3 cellular contexts compared by ENCODE assay signal in the genomic region with DNA sequence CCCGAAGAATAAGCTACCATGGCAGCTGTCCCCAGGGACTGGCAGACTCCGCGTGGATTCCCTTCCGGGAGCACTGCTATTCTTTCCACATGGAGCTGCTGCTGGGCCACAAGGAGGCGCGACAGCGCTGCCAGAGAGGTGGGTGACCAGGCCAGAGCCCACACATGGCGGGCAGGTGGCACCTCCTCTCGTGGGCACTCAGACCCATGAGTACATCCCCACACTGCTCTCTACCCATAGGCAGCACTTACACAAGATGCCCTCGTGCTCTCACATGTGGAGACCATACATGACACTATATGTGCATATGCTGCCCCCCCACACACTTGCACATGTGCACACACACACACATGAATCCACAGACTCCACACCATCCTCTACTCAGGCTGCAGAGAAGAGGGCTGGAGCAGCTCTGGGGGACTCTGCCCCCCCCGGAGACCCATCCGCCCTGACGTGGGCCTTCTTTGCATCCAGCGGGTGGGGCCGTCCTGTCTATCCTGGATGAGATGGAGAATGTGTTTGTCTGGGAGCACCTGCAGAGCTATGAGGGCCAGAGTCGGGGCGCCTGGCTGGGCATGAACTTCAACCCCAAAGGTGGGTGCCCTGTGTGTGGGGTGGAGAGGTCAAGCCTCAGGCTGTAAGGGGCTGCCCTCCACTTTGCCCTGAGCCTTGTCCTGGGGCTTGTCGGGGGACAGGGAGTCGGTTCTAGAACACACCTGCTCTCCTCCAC.
A peak's percentile ranks its signal among the peaks of the same experiment; 100 is the strongest.
TF ChIP-seq lines count a peak whose summit lies in the region.

No MANE protein-coding gene starts in this region.

TF ChIP-seq in HepG2, 621 proteins besides CTCF, POLR2A, EP300 and RAD21:
- TF ChIP-seq ATF7-NPFF (CRISPR knock-in tag; IDR thresholded peaks at IDR 0.05; ENCODE audit: low read depth) (no peak), ZMYM4 (CRISPR knock-in tag; IDR thresholded peaks at IDR 0.05) (no peak), ZNF101 (CRISPR knock-in tag; IDR thresholded peaks at IDR 0.05; ENCODE audit: borderline replicate concordance, low read depth) (no peak), ZNF740 (CRISPR knock-in tag; IDR thresholded peaks at IDR 0.05) (peak; percentile 67; the same call in 1 of the 2 replicates)
TF ChIP-seq in HepG2: peak in this region for 1.

TF ChIP-seq in Ishikawa, 13 proteins besides CTCF, POLR2A, EP300 and RAD21:
- TF ChIP-seq TAF1 (IDR thresholded peaks at IDR 0.05; ENCODE audit: low read depth) (no peak), NFIC (IDR thresholded peaks at IDR 0.05) (no peak), YY1 (IDR thresholded peaks at IDR 0.05; ENCODE audit: low read depth) (no peak), ZBTB7A (IDR thresholded peaks at IDR 0.05; ENCODE audit: low read depth) (no peak), TEAD4 (IDR thresholded peaks at IDR 0.05) (no peak), FOXM1 (IDR thresholded peaks at IDR 0.05; ENCODE audit: borderline replicate concordance, low read depth) (no peak), TCF12 (IDR thresholded peaks at IDR 0.05; ENCODE audit: low read depth) (no peak), CREB1 (IDR thresholded peaks at IDR 0.05; ENCODE audit: low read depth) (no peak), CEBPB (IDR thresholded peaks at IDR 0.05) (no peak), MAX (IDR thresholded peaks at IDR 0.05) (no peak), EGR1 (IDR thresholded peaks at IDR 0.05) (no peak)
- TF ChIP-seq, protein P1, sequence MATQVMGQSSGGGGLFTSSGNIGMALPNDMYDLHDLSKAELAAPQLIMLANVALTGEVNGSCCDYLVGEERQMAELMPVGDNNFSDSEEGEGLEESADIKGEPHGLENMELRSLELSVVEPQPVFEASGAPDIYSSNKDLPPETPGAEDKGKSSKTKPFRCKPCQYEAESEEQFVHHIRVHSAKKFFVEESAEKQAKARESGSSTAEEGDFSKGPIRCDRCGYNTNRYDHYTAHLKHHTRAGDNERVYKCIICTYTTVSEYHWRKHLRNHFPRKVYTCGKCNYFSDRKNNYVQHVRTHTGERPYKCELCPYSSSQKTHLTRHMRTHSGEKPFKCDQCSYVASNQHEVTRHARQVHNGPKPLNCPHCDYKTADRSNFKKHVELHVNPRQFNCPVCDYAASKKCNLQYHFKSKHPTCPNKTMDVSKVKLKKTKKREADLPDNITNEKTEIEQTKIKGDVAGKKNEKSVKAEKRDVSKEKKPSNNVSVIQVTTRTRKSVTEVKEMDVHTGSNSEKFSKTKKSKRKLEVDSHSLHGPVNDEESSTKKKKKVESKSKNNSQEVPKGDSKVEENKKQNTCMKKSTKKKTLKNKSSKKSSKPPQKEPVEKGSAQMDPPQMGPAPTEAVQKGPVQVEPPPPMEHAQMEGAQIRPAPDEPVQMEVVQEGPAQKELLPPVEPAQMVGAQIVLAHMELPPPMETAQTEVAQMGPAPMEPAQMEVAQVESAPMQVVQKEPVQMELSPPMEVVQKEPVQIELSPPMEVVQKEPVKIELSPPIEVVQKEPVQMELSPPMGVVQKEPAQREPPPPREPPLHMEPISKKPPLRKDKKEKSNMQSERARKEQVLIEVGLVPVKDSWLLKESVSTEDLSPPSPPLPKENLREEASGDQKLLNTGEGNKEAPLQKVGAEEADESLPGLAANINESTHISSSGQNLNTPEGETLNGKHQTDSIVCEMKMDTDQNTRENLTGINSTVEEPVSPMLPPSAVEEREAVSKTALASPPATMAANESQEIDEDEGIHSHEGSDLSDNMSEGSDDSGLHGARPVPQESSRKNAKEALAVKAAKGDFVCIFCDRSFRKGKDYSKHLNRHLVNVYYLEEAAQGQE (IDR thresholded peaks at IDR 0.05; ENCODE audit: low read depth): no peak
- TF ChIP-seq, protein P2, sequence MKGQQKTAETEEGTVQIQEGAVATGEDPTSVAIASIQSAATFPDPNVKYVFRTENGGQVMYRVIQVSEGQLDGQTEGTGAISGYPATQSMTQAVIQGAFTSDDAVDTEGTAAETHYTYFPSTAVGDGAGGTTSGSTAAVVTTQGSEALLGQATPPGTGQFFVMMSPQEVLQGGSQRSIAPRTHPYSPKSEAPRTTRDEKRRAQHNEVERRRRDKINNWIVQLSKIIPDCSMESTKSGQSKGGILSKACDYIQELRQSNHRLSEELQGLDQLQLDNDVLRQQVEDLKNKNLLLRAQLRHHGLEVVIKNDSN (IDR thresholded peaks at IDR 0.05): no peak

TF ChIP-seq in H1, 55 proteins besides CTCF, POLR2A, EP300 and RAD21:
- no peak for TF ChIP-seq SP2 (IDR thresholded peaks at IDR 0.05; ENCODE audit: low read length)
- no peak for TF ChIP-seq CBX5 (IDR thresholded peaks at IDR 0.05; ENCODE audit: low read depth, low read length)
- no peak for TF ChIP-seq TAF1 (IDR thresholded peaks at IDR 0.05; ENCODE audit: low read depth, low read length)
- TF ChIP-seq SP4 (IDR thresholded peaks at IDR 0.05; ENCODE audit: low read length): no peak
- TF ChIP-seq JUND (IDR thresholded peaks at IDR 0.05; ENCODE audit: low read length): no peak
- TF ChIP-seq EZH2 (IDR thresholded peaks at IDR 0.05; ENCODE audit: low read depth, low read length, severe bottlenecking): no peak
